ENCODE assay signal across 8 cellular contexts in genomic region chr1:226798427-226799411, GRCh38. TPM values are rescaled to one million over a fixed set of nuclear protein-coding genes. Genes with fewer than 3 reads are reported as not detected.
DNase-seq lines count a peak whose midpoint lies in the region; ATAC-seq, FAIRE-seq and TF ChIP-seq lines count a peak whose summit lies in the region.

No MANE protein-coding gene starts in this region.

- TF ChIP-seq CTCF in upper lobe of left lung (IDR thresholded peaks at IDR 0.05): no peak
- no peak for TF ChIP-seq CTCF in glutamatergic neuron (IDR thresholded peaks at IDR 0.05; ENCODE audit: partially characterized antibody, unreplicated experiment)

- H3K27ac ChIP-seq in upper lobe of left lung: peak overlapping the region; percentile 20 to 80 (median 76)

- H3K4me1 ChIP-seq in upper lobe of left lung: peaks cover 4 to 13% (median 8%) of the 10 kb centered on the region in 4 donors

- ATAC-seq in HG02973 (IDR thresholded peaks at IDR 0.05; ENCODE audit: unreplicated experiment) (peak; percentile 75), memory B cell (ENCODE audit: low read depth) (peak; percentile 90), upper lobe of left lung (ENCODE audit: low FRiP score in 2 of 2) (peak; percentile 44 to 58)

- H3K4me1 Mint-ChIP-seq in memory B cell (peaks cover 18% of the 10 kb centered on the region), glutamatergic neuron (ENCODE audit: low read depth, unreplicated experiment) (no peaks in the 10 kb centered on the region)

- H3K27me3 Mint-ChIP-seq in memory B cell: no peaks in the 10 kb centered on the region
- H3K27me3 Mint-ChIP-seq in glutamatergic neuron (ENCODE audit: unreplicated experiment): peaks cover 7% of the 10 kb centered on the region

- H3K27me3 ChIP-seq in upper lobe of left lung: no peaks in the 10 kb centered on the region

- peak overlapping the region; percentile 8 for H3K4me3 Mint-ChIP-seq in memory B cell
- no peak overlapping the region for H3K4me3 Mint-ChIP-seq in glutamatergic neuron (ENCODE audit: unreplicated experiment)

- peak in 1 of 4 donors; percentile 43 for TF ChIP-seq EP300 in upper lobe of left lung (IDR thresholded peaks at IDR 0.05)

- WGBS in upper lobe of left lung, 2 donors: 73 to 74% methylated on average over 17 to 21 of the region's 22 CpGs

- FAIRE-seq in GM12891 (lab: Jason Lieb, UNC): peak; percentile 90

- TF ChIP-seq POLR2A in GM12891 (IDR thresholded peaks at IDR 0.05; ENCODE audit: low read depth, low read length) (0 out of 2 replicates have a peak, but pooled peaks have one; percentile 29), upper lobe of left lung (IDR thresholded peaks at IDR 0.05) (no peak)

- H3K9me3 Mint-ChIP-seq in memory B cell: no peaks in the 10 kb centered on the region
- H3K9me3 Mint-ChIP-seq in glutamatergic neuron (ENCODE audit: unreplicated experiment): peaks cover 2% of the 10 kb centered on the region

- peak; percentile 47 for DNase-seq in GM12891 (ENCODE audit: insufficient read length, low spot score)
- peak; percentile 74 to 82 for DNase-seq in activated CD4-positive, alpha-beta T cell treated with anti-CD3 and anti-CD28 coated beads, Interleukin-2, amount 50 U/mL, for 48 hours
- DNase-seq in memory B cell (ENCODE audit: low spot score in 2 of 2): peak in 1 of 2 donors; percentile 11
- peak in 1 of 2 donors; percentile 41 for DNase-seq in upper lobe of left lung
- no peak for DNase-seq in glutamatergic neuron
- DNase-seq in NCI-H2107 (lab: John Stamatoyannopoulos, UW): no peak
- DNase-seq in D341Med (ENCODE audit: low spot score): no peak

- H3K36me3 Mint-ChIP-seq in memory B cell (no peaks in the 10 kb centered on the region), glutamatergic neuron (ENCODE audit: unreplicated experiment) (peaks cover 3% of the 10 kb centered on the region)

- peak overlapping the region; percentile 89 for H3K27ac Mint-ChIP-seq in memory B cell
- H3K27ac Mint-ChIP-seq in glutamatergic neuron (ENCODE audit: unreplicated experiment): no peak overlapping the region

- H3K9me3 ChIP-seq in upper lobe of left lung: no peaks in the 10 kb centered on the region

- H3K36me3 ChIP-seq in upper lobe of left lung: no peaks in the 10 kb centered on the region

- no peak overlapping the region for H3K4me3 ChIP-seq in upper lobe of left lung

TF ChIP-seq in GM12891, 5 proteins besides CTCF, POLR2A, EP300 and RAD21:
- TF ChIP-seq TAF1 (IDR thresholded peaks at IDR 0.05; ENCODE audit: low read depth, low read length) (peak; percentile 34; the same call in 1 of the 2 replicates), PAX5 (IDR thresholded peaks at IDR 0.05; ENCODE audit: insufficient read depth, low read length, severe bottlenecking) (peak; percentile 30), SPI1 (IDR thresholded peaks at IDR 0.05; ENCODE audit: low read depth, low read length) (peak; percentile 66), POLR2AphosphoS5 (IDR thresholded peaks at IDR 0.05; ENCODE audit: low read depth, low read length) (no peak), POU2F2 (IDR thresholded peaks at IDR 0.05; ENCODE audit: low read depth, low read length) (no peak)
TF ChIP-seq in GM12891: peak in this region for 3.

RNA-seq across cellular contexts. Expression of gene ITPKB, which starts 59.6 kb away (rescaled TPM):
- polyA plus RNA-seq in GM12891 (2012; ENCODE audit: low read depth, missing spikeins): 15.8 TPM
- 10 to 100 TPM; 19.8 to 62.9 (median 45.8) TPM for total RNA-seq in upper lobe of left lung
- 0.34 TPM for total RNA-seq in glutamatergic neuron (ENCODE audit: unreplicated experiment)

Comparison
In these comparisons a context has a peak if more than half of its experiments do, and no peak if none do; other contexts are left out.
1. DNase-seq: peak in GM12891 (single experiment) and activated CD4-positive, alpha-beta T cell treated with anti-CD3 and anti-CD28 coated beads, Interleukin-2, amount 50 U/mL, for 48 hours (2 of 2); none in glutamatergic neuron (single experiment), NCI-H2107 (single experiment) and D341Med (single experiment).
2. RNA of gene ITPKB, which starts 59.6 kb away (total RNA-seq): 19.8 to 62.9 TPM in upper lobe of left lung; 0.34 TPM in glutamatergic neuron (single experiment); every median in the first group is over 10 times any median in the second.
3. Peak in every context shown above with its lines, with median percentiles within 50 percentile points of each other: ATAC-seq.